Comparison of ENCODE assay signal across 1 cellular context in genomic region chr15:40286061-40286532, GRCh38.
TF ChIP-seq lines count a peak whose summit lies in the region.

No MANE protein-coding gene starts in this region.

TF ChIP-seq in IMR-90, 13 proteins besides CTCF, POLR2A, EP300 and RAD21:
- TF ChIP-seq FOS (IDR thresholded peaks at IDR 0.05; ENCODE audit: low read depth, low read length): 0 out of 2 replicates have a peak, but pooled peaks have one; percentile 7
- no peak for TF ChIP-seq CEBPB (IDR thresholded peaks at IDR 0.05; ENCODE audit: low read depth, low read length)
TF ChIP-seq in IMR-90: peak in this region for 1.
